Comparison of ENCODE assay signal across 8 cellular contexts in the genomic region with DNA sequence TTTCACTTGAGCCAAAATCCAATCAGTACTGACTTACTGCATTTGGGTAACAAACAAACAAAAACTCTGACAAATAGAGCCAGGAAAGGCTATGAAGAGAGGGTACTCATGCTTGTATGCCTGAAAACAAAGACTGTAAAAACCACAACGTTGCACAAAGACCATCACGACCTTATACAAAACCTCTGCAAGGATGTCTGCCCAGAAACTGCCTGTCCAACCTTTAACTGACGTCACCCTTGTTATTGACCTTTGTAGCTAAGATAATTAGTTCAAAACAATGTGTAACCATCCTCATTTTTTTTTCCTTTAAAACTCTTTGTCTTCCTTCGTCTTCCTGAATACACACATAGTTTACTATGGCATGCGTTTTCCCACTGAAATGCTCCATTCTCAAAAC. TPM values are rescaled to one million over a fixed set of nuclear protein-coding genes. Genes with fewer than 3 reads are reported as not detected.
A peak's percentile ranks its signal among the peaks of the same experiment; 100 is the strongest.
DNase-seq lines count a peak whose midpoint lies in the region; ATAC-seq and TF ChIP-seq lines count a peak whose summit lies in the region.

No MANE protein-coding gene starts in this region.

- no peak overlapping the region for H2BK5ac ChIP-seq in H9 (ENCODE audit: insufficient read length, low read length)

- H2BK12ac ChIP-seq in H9 (ENCODE audit: insufficient read length, low read depth, low read length) = no peak overlapping the region

- no peak overlapping the region for H4K5ac ChIP-seq in H9 (ENCODE audit: insufficient read length, low read depth, low read length)

- H2BK120ac ChIP-seq in H9 (ENCODE audit: low read depth, low read length, poor library complexity, severe bottlenecking) = no peak overlapping the region

- no peaks in the 10 kb centered on the region for H3K4me1 ChIP-seq in H9 (ENCODE audit: insufficient read depth, low read length)
- peaks cover 14% of the 10 kb centered on the region for H3K4me1 ChIP-seq in PC-3 (ENCODE audit: insufficient read depth, low read length)
- H3K4me1 ChIP-seq in prostate gland (replicated peaks) = peaks cover 2% of the 10 kb centered on the region

- no peak overlapping the region for H3K14ac ChIP-seq in H9 (ENCODE audit: insufficient read depth, low read length)

- CTCF ChIA-PET in PC-3 (lab: Charles Lee) = no interaction called here

- H3T11ph ChIP-seq in H9 (ENCODE audit: low read length) = no peak overlapping the region

- no peak for TF ChIP-seq POLR2A in prostate gland (IDR thresholded peaks at IDR 0.05)

- peaks cover 7% of the 10 kb centered on the region for H3K23me2 ChIP-seq in H9 (ENCODE audit: insufficient read length, low read depth, low read length, poor library complexity, severe bottlenecking)

- no peaks in the 10 kb centered on the region for H3F3A ChIP-seq in PC-3 (ENCODE audit: low read length, unreplicated experiment)

- H3K4me2 ChIP-seq in H9 (ENCODE audit: insufficient read depth, insufficient read length, low read length) (no peak overlapping the region), PC-3 (ENCODE audit: low read length) (peak overlapping the region; percentile 96)

- H3K9me2 ChIP-seq in PC-3 (replicated peaks; ENCODE audit: low read length) = no peaks in the 10 kb centered on the region

- H3K4ac ChIP-seq in H9 (ENCODE audit: low read depth, low read length) = no peak overlapping the region

- H3K4me3 Mint-ChIP-seq in H9 (no peak overlapping the region; a peak in 1 of 5 replicates), endothelial cell (ENCODE audit: unreplicated experiment) (peak overlapping the region; percentile 56)

- peaks cover 25% of the 10 kb centered on the region for H3K36me3 ChIP-seq in PC-3 (ENCODE audit: low read depth, low read length)
- no peaks in the 10 kb centered on the region for H3K36me3 ChIP-seq in prostate gland

- TF ChIP-seq CTCF in H9 (conservative IDR thresholded peaks at IDR 0.05) (no peak), PC-3 (conservative IDR thresholded peaks at IDR 0.05; ENCODE audit: low read depth, low read length) (no peak), endothelial cell (IDR thresholded peaks at IDR 0.05; ENCODE audit: unreplicated experiment) (no peak), prostate gland (IDR thresholded peaks at IDR 0.05) (no peak)

- no peak overlapping the region for H2BK15ac ChIP-seq in H9 (ENCODE audit: low read depth, low read length)

- H3K9ac ChIP-seq in H9 (ENCODE audit: extremely low read depth, insufficient read length, low read length) (no peak overlapping the region), PC-3 (ENCODE audit: low read length) (0 out of 2 replicates have a peak overlapping the region, but pooled peaks have one; percentile 99)

- H3K27ac Mint-ChIP-seq in H9 (peak overlapping the region in 2 of 3 experiments; percentile 55 to 84; a peak in 2 of 7 replicates), endothelial cell (ENCODE audit: unreplicated experiment) (peak overlapping the region; percentile 80)

- H3K9me3 ChIP-seq in H9 (ENCODE audit: control insufficient read depth, low read depth, low read length) = no peaks in the 10 kb centered on the region
- H3K9me3 ChIP-seq in PC-3 (ENCODE audit: low read length) = no peaks in the 10 kb centered on the region
- H3K9me3 ChIP-seq in prostate gland = no peaks in the 10 kb centered on the region

- H3K18ac ChIP-seq in H9 (ENCODE audit: insufficient read length, low read depth, low read length) = no peak overlapping the region

- H4K20me1 ChIP-seq in H9 (ENCODE audit: control insufficient read depth, insufficient read depth, insufficient read length) (no peaks in the 10 kb centered on the region), PC-3 (ENCODE audit: low read length) (peaks cover 31% of the 10 kb centered on the region)

- DNase-seq in H9 (no peak), PC-3 (no peak), endothelial cell (ENCODE audit: low spot score) (no peak), prostate gland (ENCODE audit: low spot score) (no peak)
- no peak for DNase-seq in activated CD4-positive, alpha-beta T cell treated with anti-CD3 and anti-CD28 coated beads for 48 hours

- no peak overlapping the region for H3K23ac ChIP-seq in H9 (ENCODE audit: insufficient read length, low read depth, low read length)

- H3K27me3 Mint-ChIP-seq in H9 (ENCODE audit: low read depth) (peaks cover 10% of the 10 kb centered on the region), endothelial cell (ENCODE audit: unreplicated experiment) (peaks cover 8% of the 10 kb centered on the region)

- H4K8ac ChIP-seq in H9 (replicated peaks; ENCODE audit: insufficient read length, low read depth, low read length) = no peak overlapping the region

- H3K79me2 ChIP-seq in H9 (ENCODE audit: insufficient read depth, low read length) (peaks cover 24% of the 10 kb centered on the region), PC-3 (ENCODE audit: low read length) (peaks cover 42% of the 10 kb centered on the region)

- H3K36me3 Mint-ChIP-seq in H9 (ENCODE audit: insufficient read depth in 1 of 3, low read depth in 3 of 3) = peaks cover 24 to 34% (median 28%) of the 10 kb centered on the region in 3 experiments
- peaks cover 11% of the 10 kb centered on the region for H3K36me3 Mint-ChIP-seq in endothelial cell (ENCODE audit: low read depth, unreplicated experiment)

- no peak overlapping the region for H2BK20ac ChIP-seq in H9 (ENCODE audit: low read depth, low read length, poor library complexity, severe bottlenecking)

- H3K4me1 Mint-ChIP-seq in H9 (peaks cover 19 to 29% of the 10 kb centered on the region in 2 experiments), endothelial cell (ENCODE audit: unreplicated experiment) (peaks cover 28% of the 10 kb centered on the region)

- intact Hi-C loops in PC-3 (cut with micrococcal nuclease) (loop anchor here (10.0 kb wide), 1 partner anchor 579 kb away; the partner anchor contains the start of gene EED), prostate gland (cut with DNase I) (loop anchor here (2.0 kb wide), 1 partner anchor 37 kb away; the partner anchor contains the start of gene TMEM126B)

- ATAC-seq in PC-3 (no peak), HG03520 (IDR thresholded peaks at IDR 0.05; ENCODE audit: unreplicated experiment) (no peak), HG03159 (IDR thresholded peaks at IDR 0.05; ENCODE audit: unreplicated experiment) (no peak), GM19455 (IDR thresholded peaks at IDR 0.05; ENCODE audit: unreplicated experiment) (no peak)

- BruUV-seq in PC-3 (replicated peaks; lab: Mats Ljungman, UMichigan) = no TSS peak

- POLR2A ChIA-PET in PC-3 (lab: Charles Lee; ENCODE audit: unreplicated experiment) = interaction anchor here (0.6 kb wide), 1 partner anchor 18 kb away, joined by 3 read pairs; the partner anchor contains the start of gene TMEM126A

- no peak overlapping the region for H4K91ac ChIP-seq in H9 (ENCODE audit: insufficient read length, low read depth, low read length)

- no CpG with 5 or more reads among the region's 5 CpGs for WGBS in H9 (ENCODE audit: extremely low coverage, insufficient read length, low lambda C conversion rate)
- WGBS in prostate gland = 73% methylated on average over 5 of the region's 5 CpGs

- no peak overlapping the region for H3K4me3 ChIP-seq in PC-3 (ENCODE audit: low read length)
- H3K4me3 ChIP-seq in prostate gland = no peak overlapping the region

- H3K27ac ChIP-seq in H9 (ENCODE audit: insufficient read length, low read depth, low read length) = no peak overlapping the region
- no peak overlapping the region for H3K27ac ChIP-seq in PC-3 (ENCODE audit: low read length)
- H3K27ac ChIP-seq in prostate gland = peak overlapping the region; percentile 95 to 98

- H3K79me1 ChIP-seq in H9 (ENCODE audit: insufficient read depth, low read depth, low read length, poor library complexity, severe bottlenecking) = no peaks in the 10 kb centered on the region

- H3K9me3 Mint-ChIP-seq in H9 (peaks cover 4% of the 10 kb centered on the region in 2 experiments; a peak in 3 of 5 replicates), endothelial cell (ENCODE audit: unreplicated experiment) (no peaks in the 10 kb centered on the region)

- no peak overlapping the region for H3K56ac ChIP-seq in H9 (ENCODE audit: insufficient read length, low read depth, low read length)

- no peak overlapping the region for H2AK5ac ChIP-seq in H9 (ENCODE audit: insufficient read length, low read length)

- H2AFZ ChIP-seq in H9 (ENCODE audit: low read length) = peak overlapping the region; percentile 11
- peak overlapping the region; percentile 79 for H2AFZ ChIP-seq in PC-3 (ENCODE audit: low read length)

- H3K27me3 ChIP-seq in H9 (ENCODE audit: insufficient read depth, low read length) = no peaks in the 10 kb centered on the region; the same call in 1 of the 2 replicates
- H3K27me3 ChIP-seq in PC-3 (ENCODE audit: low read length) = no peaks in the 10 kb centered on the region
- H3K27me3 ChIP-seq in prostate gland (replicated peaks; ENCODE audit: insufficient read depth) = no peaks in the 10 kb centered on the region

RNA-seq across cellular contexts. Expression of gene CREBZF, which starts 0.8 kb away (rescaled TPM):
- total RNA-seq in H9 (2021) (50.2 and 52.5 TPM in 2 replicates), PC-3 (2014; rRNA removed) (75.0 and 114 TPM in 2 replicates), endothelial cell (ENCODE audit: unreplicated experiment) (49.0 TPM), prostate gland (10 to 100 TPM; 50.2 to 89.5 TPM)

RNA-seq across cellular contexts. Expression of gene TMEM126A, which starts 18.0 kb away (rescaled TPM):
- total RNA-seq in H9 (2021) = 28.0 and 35.2 TPM in 2 replicates
- total RNA-seq in PC-3 (2014; rRNA removed) = 34.0 and 37.8 TPM in 2 replicates
- total RNA-seq in endothelial cell (ENCODE audit: unreplicated experiment) = 17.8 TPM
- total RNA-seq in prostate gland = 10 to 100 TPM; 13.6 to 24.4 TPM

RNA-seq across cellular contexts. Expression of gene CCDC89, which starts 20.2 kb away (rescaled TPM):
- total RNA-seq in H9 (2021) (not detected in 2 replicates), PC-3 (2014; rRNA removed) (0.55 TPM in 1 of 2 replicates, not detected in the other), endothelial cell (ENCODE audit: unreplicated experiment) (not detected), prostate gland (1 to 10 TPM; 1.4 to 3.6 TPM)

RNA-seq across cellular contexts. Expression of gene TMEM126B, which starts 37.4 kb away (rescaled TPM):
- 72.8 and 74.0 TPM in 2 replicates for total RNA-seq in H9 (2021)
- total RNA-seq in PC-3 (2014; rRNA removed) = 62.1 and 79.5 TPM in 2 replicates
- total RNA-seq in endothelial cell (ENCODE audit: unreplicated experiment) = 42.0 TPM
- 10 to 100 TPM; 30.0 to 38.3 TPM for total RNA-seq in prostate gland

RNA-seq across cellular contexts. Expression of gene DLG2, which starts 38.6 kb away (rescaled TPM):
- 8.0 and 8.2 TPM in 2 replicates for total RNA-seq in H9 (2021)
- 0.58 and 4.3 TPM in 2 replicates for total RNA-seq in PC-3 (2014; rRNA removed)
- total RNA-seq in endothelial cell (ENCODE audit: unreplicated experiment) = 5.1 TPM
- total RNA-seq in prostate gland = 10 to 100 TPM in 1 of 2 donors, 1 to 10 TPM in 1; 9.8 to 16.2 TPM

Comparison
In these comparisons a context has a peak if more than half of its experiments do, and no peak if none do; other contexts are left out.
1. H3K27ac ChIP-seq: peak in prostate gland (2 of 2); none in H9 (single experiment) and PC-3 (single experiment).